1 cellular context compared by ENCODE assay signal in the genomic region with DNA sequence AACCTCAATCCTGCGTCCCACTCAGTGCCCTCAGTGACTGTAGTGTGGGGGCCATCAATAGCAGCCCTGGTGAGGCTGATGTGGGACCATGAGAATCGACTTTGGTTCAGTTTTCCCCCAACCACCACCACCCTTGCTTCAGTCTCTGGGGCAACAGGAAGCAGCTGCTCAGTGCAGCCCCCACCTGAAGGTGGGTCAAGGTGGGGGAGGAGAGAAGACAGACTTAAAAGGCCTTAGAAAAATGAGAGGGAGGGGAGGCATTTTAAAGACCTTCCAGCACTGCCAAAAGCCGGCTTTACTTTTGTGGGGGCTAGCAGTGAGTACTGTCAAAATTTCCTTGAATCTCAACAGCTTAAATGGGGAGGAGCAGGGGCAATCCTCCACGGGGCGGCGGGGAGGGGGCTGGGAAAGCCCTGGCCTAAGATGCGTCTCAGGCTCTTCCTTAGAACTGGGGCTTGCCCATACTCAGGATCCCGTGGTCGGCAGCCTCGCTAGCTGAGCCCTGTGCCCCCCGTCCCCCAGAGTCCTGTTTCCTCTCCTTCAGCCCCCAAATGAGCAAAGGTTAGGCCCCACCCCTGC.
TF ChIP-seq lines count a peak whose summit lies in the region.

No MANE protein-coding gene starts in this region.

TF ChIP-seq in GM23338, 12 proteins besides CTCF, POLR2A, EP300 and RAD21 (continued from another document):
- no peak for TF ChIP-seq ETS1 (IDR thresholded peaks at IDR 0.05)
- TF ChIP-seq STAT1 (IDR thresholded peaks at IDR 0.05; ENCODE audit: unreplicated experiment): no peak
- no peak for TF ChIP-seq ZNF331 (CRISPR knock-in tag; IDR thresholded peaks at IDR 0.05; ENCODE audit: low read depth)
- TF ChIP-seq EZH2phosphoT487 (IDR thresholded peaks at IDR 0.05; ENCODE audit: unreplicated experiment): no peak
- no peak for TF ChIP-seq JUNB (IDR thresholded peaks at IDR 0.05; ENCODE audit: unreplicated experiment)
- TF ChIP-seq POLR2AphosphoS5 (IDR thresholded peaks at IDR 0.05; ENCODE audit: low read depth): no peak; the same call in none of the 2 replicates
